ENCODE assay signal across 8 cellular contexts in genomic region chr15:45401665-45402161, GRCh38. TPM values are rescaled to one million over a fixed set of nuclear protein-coding genes. Genes with fewer than 3 reads are reported as not detected.
DNase-seq lines count a peak whose midpoint lies in the region; ATAC-seq, FAIRE-seq and TF ChIP-seq lines count a peak whose summit lies in the region.

No MANE protein-coding gene starts in this region.

- peaks cover 27% of the 10 kb centered on the region for H3K4me1 Mint-ChIP-seq in T-helper 2 cell treated with Interferon-gamma antibody and Interleukin-4, amounts not matched to agents 5 μg/mL and 100 μg/mL, for 36 hours (ENCODE audit: low read depth)
- H3K4me1 Mint-ChIP-seq in chondrocyte (ENCODE audit: low read depth) = peaks cover 27% of the 10 kb centered on the region

- peak overlapping the region; percentile 96 for H3K27ac ChIP-seq in muscle layer of duodenum (ENCODE audit: low read length)

- peaks cover 2 to 7% of the 10 kb centered on the region in 2 donors for H3K36me3 ChIP-seq in muscle layer of duodenum (ENCODE audit: control insufficient read depth in 1 of 2, insufficient read depth in 2 of 2, low read length in 2 of 2)

- no peak for TF ChIP-seq CTCF in chondrocyte (IDR thresholded peaks at IDR 0.05)

- peak overlapping the region; percentile 99 for H3K4me3 Mint-ChIP-seq in T-helper 2 cell treated with Interferon-gamma antibody and Interleukin-4, amounts not matched to agents 5 μg/mL and 100 μg/mL, for 36 hours
- H3K4me3 Mint-ChIP-seq in chondrocyte (ENCODE audit: unreplicated experiment) = peak overlapping the region; percentile 84

- no peak for FAIRE-seq in GM12891 (lab: Jason Lieb, UNC)

- peaks cover 14% of the 10 kb centered on the region for H3K36me3 Mint-ChIP-seq in T-helper 2 cell treated with Interferon-gamma antibody and Interleukin-4, amounts not matched to agents 5 μg/mL and 100 μg/mL, for 36 hours (ENCODE audit: low read depth)
- peaks cover 5% of the 10 kb centered on the region for H3K36me3 Mint-ChIP-seq in chondrocyte (ENCODE audit: low read depth)

- no peak for DNase-seq in T-helper 2 cell treated with Interferon-gamma antibody and Interleukin-4, amounts not matched to agents 5 μg/mL and 100 μg/mL, for 36 hours (ENCODE audit: low spot score)
- DNase-seq in T-helper 2 cell (no peak), chondrocyte (ENCODE audit: low spot score) (no peak), epidermal melanocyte (ENCODE audit: insufficient read length, low spot score) (no peak), GM12891 (ENCODE audit: insufficient read length, low spot score) (no peak)
- DNase-seq in Jurkat, Clone E6-1 (ENCODE audit: low read depth, low spot score) = no peak

- H3K4me1 ChIP-seq in muscle layer of duodenum (ENCODE audit: control insufficient read depth in 1 of 2, insufficient read depth in 2 of 2, low read length in 2 of 2) = peaks cover 0 to 17% of the 10 kb centered on the region in 2 donors

- H3K9me3 ChIP-seq in muscle layer of duodenum (ENCODE audit: control insufficient read depth in 1 of 2, low read length in 2 of 2) = no peaks in the 10 kb centered on the region

- H3K27me3 ChIP-seq in muscle layer of duodenum (ENCODE audit: low read depth, low read length) = no peaks in the 10 kb centered on the region

- peaks cover 9% of the 10 kb centered on the region for H3K27me3 Mint-ChIP-seq in T-helper 2 cell treated with Interferon-gamma antibody and Interleukin-4, amounts not matched to agents 5 μg/mL and 100 μg/mL, for 36 hours (ENCODE audit: low read depth)
- H3K27me3 Mint-ChIP-seq in chondrocyte (ENCODE audit: low read depth) = peaks cover 16% of the 10 kb centered on the region

- H3K9me3 Mint-ChIP-seq in T-helper 2 cell treated with Interferon-gamma antibody and Interleukin-4, amounts not matched to agents 5 μg/mL and 100 μg/mL, for 36 hours = no peaks in the 10 kb centered on the region
- H3K9me3 Mint-ChIP-seq in chondrocyte (ENCODE audit: low read depth) = no peaks in the 10 kb centered on the region

- peak overlapping the region; percentile 66 for H3K4me3 ChIP-seq in Jurkat, Clone E6-1 (ENCODE audit: low read length)
- peak overlapping the region; percentile 92 to 98 for H3K4me3 ChIP-seq in muscle layer of duodenum (ENCODE audit: low read depth in 1 of 2, low read length in 2 of 2)

- H3K27ac Mint-ChIP-seq in T-helper 2 cell treated with Interferon-gamma antibody and Interleukin-4, amounts not matched to agents 5 μg/mL and 100 μg/mL, for 36 hours = peak overlapping the region; percentile 86
- H3K27ac Mint-ChIP-seq in chondrocyte (ENCODE audit: unreplicated experiment) = peak overlapping the region; percentile 92

- no peak for ATAC-seq in GM18868 (IDR thresholded peaks at IDR 0.05; ENCODE audit: unreplicated experiment)

- TF ChIP-seq POLR2A in GM12891 (IDR thresholded peaks at IDR 0.05; ENCODE audit: low read depth, low read length) = no peak

TF ChIP-seq in GM12891, 5 proteins besides CTCF, POLR2A, EP300 and RAD21:
- TF ChIP-seq POLR2AphosphoS5 (IDR thresholded peaks at IDR 0.05; ENCODE audit: low read depth, low read length) (no peak), SPI1 (IDR thresholded peaks at IDR 0.05; ENCODE audit: low read depth, low read length) (no peak), TAF1 (IDR thresholded peaks at IDR 0.05; ENCODE audit: low read depth, low read length) (no peak), POU2F2 (IDR thresholded peaks at IDR 0.05; ENCODE audit: low read depth, low read length) (no peak), PAX5 (IDR thresholded peaks at IDR 0.05; ENCODE audit: insufficient read depth, low read length, severe bottlenecking) (no peak)

RNA-seq across cellular contexts. Expression of gene GATM, which starts 23.4 kb away (rescaled TPM):
- 2.6 TPM for polyA plus RNA-seq in Jurkat, Clone E6-1 (2012; ENCODE audit: insufficient read depth, insufficient read length)
- total RNA-seq in chondrocyte = 0.30 TPM in 1 of 3 replicates, not detected in the others
- polyA plus RNA-seq in GM12891 (2012; ENCODE audit: low read depth, missing spikeins) = 66.5 TPM
